30 cellular contexts compared by ENCODE assay signal in the genomic region with DNA sequence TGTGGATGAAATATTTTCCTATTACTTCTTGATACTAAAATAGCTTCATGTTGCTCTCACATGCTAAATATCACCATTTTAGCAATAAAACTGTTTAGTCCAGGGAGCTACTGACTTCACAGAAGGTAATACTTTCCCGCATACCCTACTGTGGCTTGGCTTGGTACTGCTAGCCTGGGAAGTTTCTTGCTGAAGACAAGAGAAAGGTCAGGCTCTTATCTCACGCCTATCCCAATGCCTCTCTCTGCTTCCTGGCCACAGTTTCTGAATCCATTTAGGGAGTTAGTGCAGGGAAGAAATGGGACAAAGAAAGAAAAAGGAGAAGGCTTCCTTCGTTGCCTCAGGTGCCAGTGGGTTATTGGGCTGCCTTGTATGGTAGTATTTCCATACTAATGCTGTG.
"Had no signal": no experiment of that assay in that cellular context is flagged by ENCODE, and none has a peak within 500 bp of the region (broad histone marks: within the 10 kb centered on the region; RNA-seq: fewer than 3 reads in every experiment).

No MANE protein-coding gene starts in this region.

- DNase-seq: naive thymus-derived CD8-positive, alpha-beta T cell; nephron progenitor cell; occipital lobe; ovary; posterior cingulate gyrus; psoas muscle; right cardiac atrium; right lobe of liver; sigmoid colon; small intestine; stimulated activated CD4-positive, alpha-beta T cell treated with anti-CD3 and anti-CD28 coated beads, Interleukin-15, amount 100 ng/mL, for 24 hours; stimulated activated CD4-positive, alpha-beta T cell treated with anti-CD3 and anti-CD28 coated beads, Interleukin-2, amount 100 ng/mL, for 24 hours; stimulated activated CD4-positive, alpha-beta T cell treated with anti-CD3 and anti-CD28 coated beads, Interleukin-2, amount 100 ng/mL, for 48 hours; stimulated activated CD4-positive, alpha-beta T cell treated with anti-CD3 and anti-CD28 coated beads, Interleukin-4, amount 100 ng/mL, for 24 hours; stimulated activated naive CD4-positive, alpha-beta T cell; stimulated activated naive CD8-positive, alpha-beta T cell treated with anti-CD3 and anti-CD28 coated beads, Interleukin-15, amount 100 ng/mL, for 72 hours; stimulated activated naive CD8-positive, alpha-beta T cell treated with anti-CD3 and anti-CD28 coated beads, Interleukin-15, Interleukin-2, amounts not matched to agents 100 U/mL and 50 U/mL, for 24 hours; substantia nigra; testis; tibial artery; transverse colon; upper lobe of right lung; uterus had no signal

- H3K27ac ChIP-seq: ovary, parathyroid adenoma, psoas muscle, right lobe of liver, sigmoid colon, suprapubic skin, testis, tibial artery, transverse colon, upper lobe of right lung, uterus had no signal

- H3K4me1 Mint-ChIP-seq: naive thymus-derived CD8-positive, alpha-beta T cell; nephron progenitor cell; neural crest cell; stimulated activated effector memory CD8-positive, alpha-beta T cell treated with anti-CD3 and anti-CD28 coated beads, Interleukin-12 subunit alpha, Interleukin-12 subunit beta, amount 100 ng/mL, for 72 hours; stimulated activated naive CD8-positive, alpha-beta T cell treated with anti-CD3 and anti-CD28 coated beads, Interleukin-15, amount 100 ng/mL, for 72 hours had no signal

- H3K4me1 ChIP-seq: parathyroid adenoma, psoas muscle, right lobe of liver, sigmoid colon, suprapubic skin, testis, tibial artery, transverse colon, upper lobe of right lung, uterus had no signal

- H3K9ac ChIP-seq: parathyroid adenoma had no signal

- H3K36me3 Mint-ChIP-seq: naive thymus-derived CD8-positive, alpha-beta T cell; natural killer cell treated with Interleukin-12 subunit alpha and Interleukin-12 subunit beta and Interleukin-15 and Interleukin-18, amount 100 ng/mL, for 72 hours; stimulated activated effector memory CD8-positive, alpha-beta T cell treated with anti-CD3 and anti-CD28 coated beads, Interleukin-12 subunit alpha, Interleukin-12 subunit beta, amount 100 ng/mL, for 72 hours; type B pancreatic cell had no signal

- H3K36me3 ChIP-seq: ovary, right lobe of liver, sigmoid colon, suprapubic skin, tibial artery, transverse colon, upper lobe of right lung, uterus had no signal

- H3K27me3 Mint-ChIP-seq: naive thymus-derived CD8-positive, alpha-beta T cell; natural killer cell treated with Interleukin-12 subunit alpha and Interleukin-12 subunit beta and Interleukin-15 and Interleukin-18, amount 100 ng/mL, for 72 hours; stimulated activated naive CD8-positive, alpha-beta T cell treated with anti-CD3 and anti-CD28 coated beads, Interleukin-15, amount 100 ng/mL, for 72 hours; type B pancreatic cell had no signal

- ATAC-seq: naive thymus-derived CD8-positive, alpha-beta T cell; natural killer cell treated with Interleukin-12 subunit alpha and Interleukin-12 subunit beta and Interleukin-15 and Interleukin-18, amount 100 ng/mL, for 72 hours; psoas muscle; right cardiac atrium; right lobe of liver; stimulated activated effector memory CD8-positive, alpha-beta T cell treated with anti-CD3 and anti-CD28 coated beads, Interleukin-12 subunit alpha, Interleukin-12 subunit beta, amount 100 ng/mL, for 72 hours; stimulated activated naive CD8-positive, alpha-beta T cell treated with anti-CD3 and anti-CD28 coated beads, Interleukin-15, amount 100 ng/mL, for 72 hours; stimulated activated naive CD8-positive, alpha-beta T cell treated with anti-CD3 and anti-CD28 coated beads, Interleukin-15, Interleukin-2, amounts not matched to agents 100 U/mL and 50 U/mL, for 24 hours; upper lobe of right lung had no signal

- H3K4me3 ChIP-seq: ovary, psoas muscle, right lobe of liver, sigmoid colon, suprapubic skin, testis, tibial artery, transverse colon, upper lobe of right lung, uterus had no signal

- H3K27me3 ChIP-seq: ovary, right lobe of liver, sigmoid colon, suprapubic skin, testis, tibial artery, transverse colon, upper lobe of right lung, uterus had no signal

- H3K27ac Mint-ChIP-seq: naive thymus-derived CD8-positive, alpha-beta T cell; natural killer cell treated with Interleukin-12 subunit alpha and Interleukin-12 subunit beta and Interleukin-15 and Interleukin-18, amount 100 ng/mL, for 72 hours; nephron progenitor cell; progenitor cell of endocrine pancreas; stimulated activated effector memory CD8-positive, alpha-beta T cell treated with anti-CD3 and anti-CD28 coated beads, Interleukin-12 subunit alpha, Interleukin-12 subunit beta, amount 100 ng/mL, for 72 hours; stimulated activated naive CD8-positive, alpha-beta T cell treated with anti-CD3 and anti-CD28 coated beads, Interleukin-15, amount 100 ng/mL, for 72 hours; type B pancreatic cell had no signal

- H3K4me3 Mint-ChIP-seq: naive thymus-derived CD8-positive, alpha-beta T cell; natural killer cell treated with Interleukin-12 subunit alpha and Interleukin-12 subunit beta and Interleukin-15 and Interleukin-18, amount 100 ng/mL, for 72 hours; nephron progenitor cell; neural crest cell; stimulated activated effector memory CD8-positive, alpha-beta T cell treated with anti-CD3 and anti-CD28 coated beads, Interleukin-12 subunit alpha, Interleukin-12 subunit beta, amount 100 ng/mL, for 72 hours; stimulated activated naive CD8-positive, alpha-beta T cell treated with anti-CD3 and anti-CD28 coated beads, Interleukin-15, amount 100 ng/mL, for 72 hours; type B pancreatic cell had no signal

- H3K9me3 Mint-ChIP-seq: nephron progenitor cell, neural crest cell, type B pancreatic cell had no signal

- H3K79me2 ChIP-seq: parathyroid adenoma had no signal

- H3K9me3 ChIP-seq: ovary, psoas muscle, right lobe of liver, sigmoid colon, suprapubic skin, testis, tibial artery, transverse colon, upper lobe of right lung, uterus had no signal
